1 cellular context compared by ENCODE assay signal in the genomic region with DNA sequence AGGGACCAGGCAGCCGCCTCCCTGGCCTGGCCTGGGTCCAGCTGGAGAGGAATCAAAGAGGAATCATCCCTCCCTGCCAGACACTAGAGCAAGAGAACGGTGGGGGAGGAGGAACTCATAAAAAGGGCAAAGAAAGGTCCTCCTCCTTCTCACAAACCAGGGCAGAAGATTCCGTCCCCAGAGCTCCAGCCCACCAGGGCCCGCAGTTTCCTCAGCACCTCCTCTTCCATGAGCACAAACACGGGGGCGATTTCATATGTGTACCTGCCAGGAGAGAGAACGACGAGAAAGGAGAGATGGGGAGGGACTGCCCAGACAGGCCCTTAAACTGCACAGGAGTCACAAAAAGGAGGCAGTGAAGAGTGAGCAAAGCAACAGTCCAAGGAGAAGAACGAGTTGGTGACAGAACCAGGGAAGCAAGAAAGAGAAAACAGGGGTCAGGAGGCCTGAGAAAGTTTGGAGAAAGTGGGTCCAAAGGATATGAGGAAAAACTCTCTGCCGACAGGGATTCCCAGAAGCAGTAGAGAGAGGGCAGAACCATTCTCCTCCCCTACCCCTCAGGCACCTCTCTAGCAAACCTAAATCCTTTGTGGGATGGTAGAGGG.
TF ChIP-seq lines count a peak whose summit lies in the region.

No MANE protein-coding gene starts in this region.

TF ChIP-seq in HEK293, 187 proteins besides CTCF, POLR2A, EP300 and RAD21 (continued from another document):
- TF ChIP-seq ZNF366 (tag by site-specific recombination; conservative IDR thresholded peaks at IDR 0.05) (peak; percentile 53), ZNF221 (tag by site-specific recombination; IDR thresholded peaks at IDR 0.05; ENCODE audit: borderline replicate concordance) (no peak), ZNF610 (tag by site-specific recombination; IDR thresholded peaks at IDR 0.05; ENCODE audit: borderline replicate concordance) (no peak), ZFP3 (tag by site-specific recombination; IDR thresholded peaks at IDR 0.05; ENCODE audit: low read depth) (no peak), ZNF133 (tag by site-specific recombination; IDR thresholded peaks at IDR 0.05) (no peak)
- TF ChIP-seq, protein P1, sequence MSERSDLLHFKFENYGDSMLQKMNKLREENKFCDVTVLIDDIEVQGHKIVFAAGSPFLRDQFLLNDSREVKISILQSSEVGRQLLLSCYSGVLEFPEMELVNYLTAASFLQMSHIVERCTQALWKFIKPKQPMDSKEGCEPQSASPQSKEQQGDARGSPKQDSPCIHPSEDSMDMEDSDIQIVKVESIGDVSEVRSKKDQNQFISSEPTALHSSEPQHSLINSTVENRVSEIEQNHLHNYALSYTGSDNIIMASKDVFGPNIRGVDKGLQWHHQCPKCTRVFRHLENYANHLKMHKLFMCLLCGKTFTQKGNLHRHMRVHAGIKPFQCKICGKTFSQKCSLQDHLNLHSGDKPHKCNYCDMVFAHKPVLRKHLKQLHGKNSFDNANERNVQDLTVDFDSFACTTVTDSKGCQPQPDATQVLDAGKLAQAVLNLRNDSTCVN (tag by site-specific recombination; optimal IDR thresholded peaks at IDR 0.05), result no peak
- TF ChIP-seq, protein P2, sequence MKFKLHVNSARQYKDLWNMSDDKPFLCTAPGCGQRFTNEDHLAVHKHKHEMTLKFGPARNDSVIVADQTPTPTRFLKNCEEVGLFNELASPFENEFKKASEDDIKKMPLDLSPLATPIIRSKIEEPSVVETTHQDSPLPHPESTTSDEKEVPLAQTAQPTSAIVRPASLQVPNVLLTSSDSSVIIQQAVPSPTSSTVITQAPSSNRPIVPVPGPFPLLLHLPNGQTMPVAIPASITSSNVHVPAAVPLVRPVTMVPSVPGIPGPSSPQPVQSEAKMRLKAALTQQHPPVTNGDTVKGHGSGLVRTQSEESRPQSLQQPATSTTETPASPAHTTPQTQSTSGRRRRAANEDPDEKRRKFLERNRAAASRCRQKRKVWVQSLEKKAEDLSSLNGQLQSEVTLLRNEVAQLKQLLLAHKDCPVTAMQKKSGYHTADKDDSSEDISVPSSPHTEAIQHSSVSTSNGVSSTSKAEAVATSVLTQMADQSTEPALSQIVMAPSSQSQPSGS (tag by site-specific recombination; IDR thresholded peaks at IDR 0.05; ENCODE audit: low read depth), result no peak
- TF ChIP-seq, protein P3, sequence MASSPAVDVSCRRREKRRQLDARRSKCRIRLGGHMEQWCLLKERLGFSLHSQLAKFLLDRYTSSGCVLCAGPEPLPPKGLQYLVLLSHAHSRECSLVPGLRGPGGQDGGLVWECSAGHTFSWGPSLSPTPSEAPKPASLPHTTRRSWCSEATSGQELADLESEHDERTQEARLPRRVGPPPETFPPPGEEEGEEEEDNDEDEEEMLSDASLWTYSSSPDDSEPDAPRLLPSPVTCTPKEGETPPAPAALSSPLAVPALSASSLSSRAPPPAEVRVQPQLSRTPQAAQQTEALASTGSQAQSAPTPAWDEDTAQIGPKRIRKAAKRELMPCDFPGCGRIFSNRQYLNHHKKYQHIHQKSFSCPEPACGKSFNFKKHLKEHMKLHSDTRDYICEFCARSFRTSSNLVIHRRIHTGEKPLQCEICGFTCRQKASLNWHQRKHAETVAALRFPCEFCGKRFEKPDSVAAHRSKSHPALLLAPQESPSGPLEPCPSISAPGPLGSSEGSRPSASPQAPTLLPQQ (tag by site-specific recombination; IDR thresholded peaks at IDR 0.05), result no peak; the same call in 1 of the 2 replicates
